In the genomic region with DNA sequence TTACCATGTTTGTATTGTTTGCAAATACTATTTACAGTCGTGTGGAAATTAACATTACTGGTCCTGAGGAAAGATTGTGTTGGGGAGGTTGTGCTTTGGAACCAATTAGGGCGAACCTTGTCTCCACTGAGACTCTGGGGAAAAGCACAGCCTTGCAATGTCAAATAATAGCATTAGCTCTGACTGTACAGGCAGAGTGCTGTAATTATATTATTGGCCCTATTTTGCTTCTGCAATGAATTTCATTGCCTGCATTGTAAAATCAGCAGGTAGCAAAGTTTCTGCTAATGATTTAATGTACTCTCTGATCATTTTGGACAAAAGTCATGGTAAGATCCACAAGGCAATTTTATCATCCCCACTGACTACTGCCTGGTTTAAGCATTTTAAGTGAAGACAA, we compare ENCODE assay signal across 19 cellular contexts.
"Had no signal": no experiment of that assay in that cellular context is flagged by ENCODE, and none has a peak within 500 bp of the region (broad histone marks: within the 10 kb centered on the region; RNA-seq: fewer than 3 reads in every experiment).

No MANE protein-coding gene starts in this region.

- H3K9me3 ChIP-seq: esophagus squamous epithelium, psoas muscle, right lobe of liver, suprapubic skin, upper lobe of left lung had no signal

- H3K27me3 ChIP-seq: esophagus squamous epithelium, hepatocyte, right lobe of liver, suprapubic skin, upper lobe of left lung had no signal

- DNase-seq: activated CD4-positive, alpha-beta memory T cell treated with anti-CD3 and anti-CD28 coated beads, Interleukin-2, amount 10 ng/mL, durations not matched to agents 7 days and 5 days; activated CD4-positive, alpha-beta T cell treated with anti-CD3 and anti-CD28 coated beads for 36 hours; activated gamma-delta T cell; activated T-cell treated with anti-CD3 and anti-CD28 coated beads, Interleukin-2, amount 50 U/mL, for 4 hours; amniotic stem cell; caudate nucleus; esophagus squamous epithelium; islet precursor cell; psoas muscle; right lobe of liver; stimulated activated CD4-positive, alpha-beta T cell treated with anti-CD3 and anti-CD28 coated beads, Interleukin-4, amount 100 ng/mL, for 4 hours; stimulated activated CD8-positive, alpha-beta memory T cell treated with anti-CD3 and anti-CD28 coated beads, Interleukin-4, amount 100 ng/mL, for 48 hours; stimulated activated naive CD4-positive, alpha-beta T cell treated with Interleukin-2 at 50 U/mL for 16 hours; upper lobe of left lung had no signal

- H3K4me3 ChIP-seq: coronary artery, esophagus squamous epithelium, hepatocyte, lung, psoas muscle, right lobe of liver, smooth muscle cell, suprapubic skin, upper lobe of left lung had no signal

- H3K36me3 ChIP-seq: esophagus squamous epithelium, right lobe of liver, suprapubic skin, upper lobe of left lung had no signal

- H3K4me1 ChIP-seq: esophagus squamous epithelium, psoas muscle, right lobe of liver, suprapubic skin, upper lobe of left lung had no signal

- ATAC-seq: activated CD4-positive, alpha-beta T cell treated with anti-CD3 and anti-CD28 coated beads for 36 hours; activated T-cell treated with anti-CD3 and anti-CD28 coated beads, Interleukin-2, amount 50 U/mL, for 4 hours; psoas muscle; right lobe of liver had no signal

- H3K27ac ChIP-seq: coronary artery, esophagus squamous epithelium, hepatocyte, psoas muscle, right lobe of liver, suprapubic skin, upper lobe of left lung had no signal
